1 cellular context compared by ENCODE assay signal in the genomic region with DNA sequence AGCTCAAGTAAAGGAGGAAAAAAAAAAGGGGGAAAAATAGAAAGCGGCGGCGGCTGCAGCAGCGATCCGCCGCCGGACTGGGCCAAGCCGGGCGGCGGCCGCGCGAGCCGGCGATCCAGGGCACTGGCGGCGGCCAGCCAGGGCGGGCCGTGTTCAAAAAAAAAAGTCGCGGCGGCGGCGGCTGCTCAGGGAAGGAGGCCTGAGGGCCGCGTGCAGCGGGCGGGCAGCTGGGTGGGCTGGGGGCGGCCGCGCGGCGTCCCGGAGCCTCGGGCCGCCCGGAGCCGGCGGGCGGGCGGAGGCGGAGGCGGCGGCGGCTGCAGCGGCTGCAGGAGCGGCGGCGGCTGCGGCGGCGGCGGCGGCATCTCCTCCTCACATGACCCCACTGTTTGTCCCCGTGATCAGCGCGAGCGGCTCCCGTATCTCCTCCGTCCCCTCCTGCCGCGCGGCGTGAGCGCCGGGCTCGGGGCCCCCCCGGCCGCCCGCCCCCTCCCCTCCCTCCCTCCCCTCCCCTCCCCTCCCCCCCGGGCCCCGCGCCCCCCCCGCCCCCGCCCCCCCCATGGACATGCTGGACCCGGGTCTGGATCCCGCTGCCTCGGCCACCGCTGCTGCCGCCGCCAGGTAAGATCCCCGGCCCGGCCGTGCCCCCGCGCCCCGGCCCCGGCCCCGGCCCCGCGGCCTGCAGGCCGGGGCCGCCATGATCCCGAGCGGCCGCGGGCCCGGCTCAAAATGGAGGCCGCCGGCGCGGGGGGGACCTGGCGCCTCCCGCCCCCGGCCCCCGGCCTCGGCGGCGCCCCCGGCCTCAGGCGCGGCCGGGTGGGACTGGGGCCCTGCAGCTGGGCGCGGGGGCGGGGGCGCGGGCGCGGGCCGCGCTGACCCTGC.
A peak's percentile ranks its signal among the peaks of the same experiment; 100 is the strongest.
TF ChIP-seq lines count a peak whose summit lies in the region.

A gene with protein sequence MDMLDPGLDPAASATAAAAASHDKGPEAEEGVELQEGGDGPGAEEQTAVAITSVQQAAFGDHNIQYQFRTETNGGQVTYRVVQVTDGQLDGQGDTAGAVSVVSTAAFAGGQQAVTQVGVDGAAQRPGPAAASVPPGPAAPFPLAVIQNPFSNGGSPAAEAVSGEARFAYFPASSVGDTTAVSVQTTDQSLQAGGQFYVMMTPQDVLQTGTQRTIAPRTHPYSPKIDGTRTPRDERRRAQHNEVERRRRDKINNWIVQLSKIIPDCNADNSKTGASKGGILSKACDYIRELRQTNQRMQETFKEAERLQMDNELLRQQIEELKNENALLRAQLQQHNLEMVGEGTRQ (plus strand): TSS at position 417 of the 879 bp plus-strand sequence. CDS start 140 bp downstream, at position 557.

TF ChIP-seq in HEK293, 187 proteins besides CTCF, POLR2A, EP300 and RAD21 (continued from another document):
- TF ChIP-seq, protein P1, sequence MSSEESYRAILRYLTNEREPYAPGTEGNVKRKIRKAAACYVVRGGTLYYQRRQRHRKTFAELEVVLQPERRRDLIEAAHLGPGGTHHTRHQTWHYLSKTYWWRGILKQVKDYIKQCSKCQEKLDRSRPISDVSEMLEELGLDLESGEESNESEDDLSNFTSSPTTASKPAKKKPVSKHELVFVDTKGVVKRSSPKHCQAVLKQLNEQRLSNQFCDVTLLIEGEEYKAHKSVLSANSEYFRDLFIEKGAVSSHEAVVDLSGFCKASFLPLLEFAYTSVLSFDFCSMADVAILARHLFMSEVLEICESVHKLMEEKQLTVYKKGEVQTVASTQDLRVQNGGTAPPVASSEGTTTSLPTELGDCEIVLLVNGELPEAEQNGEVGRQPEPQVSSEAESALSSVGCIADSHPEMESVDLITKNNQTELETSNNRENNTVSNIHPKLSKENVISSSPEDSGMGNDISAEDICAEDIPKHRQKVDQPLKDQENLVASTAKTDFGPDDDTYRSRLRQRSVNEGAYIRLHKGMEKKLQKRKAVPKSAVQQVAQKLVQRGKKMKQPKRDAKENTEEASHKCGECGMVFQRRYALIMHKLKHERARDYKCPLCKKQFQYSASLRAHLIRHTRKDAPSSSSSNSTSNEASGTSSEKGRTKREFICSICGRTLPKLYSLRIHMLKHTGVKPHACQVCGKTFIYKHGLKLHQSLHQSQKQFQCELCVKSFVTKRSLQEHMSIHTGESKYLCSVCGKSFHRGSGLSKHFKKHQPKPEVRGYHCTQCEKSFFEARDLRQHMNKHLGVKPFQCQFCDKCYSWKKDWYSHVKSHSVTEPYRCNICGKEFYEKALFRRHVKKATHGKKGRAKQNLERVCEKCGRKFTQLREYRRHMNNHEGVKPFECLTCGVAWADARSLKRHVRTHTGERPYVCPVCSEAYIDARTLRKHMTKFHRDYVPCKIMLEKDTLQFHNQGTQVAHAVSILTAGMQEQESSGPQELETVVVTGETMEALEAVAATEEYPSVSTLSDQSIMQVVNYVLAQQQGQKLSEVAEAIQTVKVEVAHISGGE (tag by site-specific recombination; conservative IDR thresholded peaks at IDR 0.05; ENCODE audit: low read depth): no peak
- no peak for TF ChIP-seq HOXD13 (CRISPR knock-in tag; IDR thresholded peaks at IDR 0.05; ENCODE audit: borderline replicate concordance)
- no peak for TF ChIP-seq ZNF202 (tag by site-specific recombination; IDR thresholded peaks at IDR 0.05; ENCODE audit: borderline replicate concordance)
- peak; percentile 34; the same call in 1 of the 2 replicates for TF ChIP-seq OSR2 (tag by site-specific recombination; IDR thresholded peaks at IDR 0.05)
- no peak for TF ChIP-seq ZBTB26 (tag by site-specific recombination; optimal IDR thresholded peaks at IDR 0.05)
TF ChIP-seq in HEK293: peak in this region for 4.
